In genomic region chr2:236309669-236310029, GRCh38 we compare ENCODE assay signal across 9 cellular contexts. TPM values are rescaled to one million over a fixed set of nuclear protein-coding genes. Genes with fewer than 3 reads are reported as not detected.
A peak's percentile ranks its signal among the peaks of the same experiment; 100 is the strongest.
DNase-seq lines count a peak whose midpoint lies in the region; ATAC-seq and TF ChIP-seq lines count a peak whose summit lies in the region.
"Had no signal": no experiment of that assay in that cellular context is flagged by ENCODE, and none has a peak within 500 bp of the region (broad histone marks: within the 10 kb centered on the region; RNA-seq: fewer than 3 reads in every experiment).

No MANE protein-coding gene starts in this region.

- H3K4me3 ChIP-seq in esophagus squamous epithelium: no peak overlapping the region
- H3K4me3 ChIP-seq in effector memory CD4-positive, alpha-beta T cell (ENCODE audit: insufficient read depth, low read depth, low read length, poor library complexity, severe bottlenecking): no peak overlapping the region

- no peaks in the 10 kb centered on the region for H3K4me1 Mint-ChIP-seq in activated naive CD4-positive, alpha-beta T cell treated with anti-CD3 and anti-CD28 coated beads for 36 hours (ENCODE audit: low read depth)

- DNase-seq in AG20443 (ENCODE audit: low spot score): peak; percentile 53
- peak; percentile 64 for DNase-seq in GM13977 (ENCODE audit: low spot score)
- peak; percentile 15 for DNase-seq in SHP77 treated with DMSO at 0.1 percent for 48 hours (lab: John Stamatoyannopoulos, UW)
- DNase-seq in islet precursor cell: peak; percentile 72
- no peak for DNase-seq in esophagus squamous epithelium (lab: John Stamatoyannopoulos, UW)
- no peak for DNase-seq in activated naive CD4-positive, alpha-beta T cell treated with anti-CD3 and anti-CD28 coated beads for 36 hours
- DNase-seq in effector memory CD4-positive, alpha-beta T cell: no peak
- DNase-seq: activated T-cell treated with anti-CD3 and anti-CD28 coated beads, Interleukin-2, amount 50 U/mL, for 1 hour had no signal

- peaks cover 0 to 4% (median 0%) of the 10 kb centered on the region in 4 donors for H3K27me3 ChIP-seq in esophagus squamous epithelium
- no peaks in the 10 kb centered on the region for H3K27me3 ChIP-seq in effector memory CD4-positive, alpha-beta T cell (replicated peaks; ENCODE audit: control insufficient read depth, insufficient read depth, low read length, poor library complexity, severe bottlenecking)

- no peak overlapping the region for H3K4me3 Mint-ChIP-seq in activated naive CD4-positive, alpha-beta T cell treated with anti-CD3 and anti-CD28 coated beads for 36 hours

- peaks cover 14% of the 10 kb centered on the region for H3K27me3 Mint-ChIP-seq in activated naive CD4-positive, alpha-beta T cell treated with anti-CD3 and anti-CD28 coated beads for 36 hours (ENCODE audit: low read depth)

- no peaks in the 10 kb centered on the region for H3K9me3 Mint-ChIP-seq in activated naive CD4-positive, alpha-beta T cell treated with anti-CD3 and anti-CD28 coated beads for 36 hours

- H3K27ac Mint-ChIP-seq in activated naive CD4-positive, alpha-beta T cell treated with anti-CD3 and anti-CD28 coated beads for 36 hours: no peak overlapping the region

- no peaks in the 10 kb centered on the region for H3K4me1 ChIP-seq in esophagus squamous epithelium
- no peaks in the 10 kb centered on the region for H3K4me1 ChIP-seq in effector memory CD4-positive, alpha-beta T cell (ENCODE audit: control insufficient read depth, insufficient read depth, low read length, poor library complexity, severe bottlenecking)

- no peak for TF ChIP-seq POLR2A in esophagus squamous epithelium (IDR thresholded peaks at IDR 0.05)

- TF ChIP-seq CTCF in GM13977 (IDR thresholded peaks at IDR 0.05; ENCODE audit: extremely low read depth, insufficient read depth, missing control alignments) (peak; percentile 54), esophagus squamous epithelium (IDR thresholded peaks at IDR 0.05) (peak in 3 of 6 experiments; percentile 15 to 46 (median 17))

- no peak for ATAC-seq in HG03159 (IDR thresholded peaks at IDR 0.05; ENCODE audit: unreplicated experiment)

- no peaks in the 10 kb centered on the region for H3K36me3 Mint-ChIP-seq in activated naive CD4-positive, alpha-beta T cell treated with anti-CD3 and anti-CD28 coated beads for 36 hours (ENCODE audit: low read depth)

- intact Hi-C loops in esophagus squamous epithelium (cut with DNase I): no loop called here
- intact Hi-C loops in activated naive CD4-positive, alpha-beta T cell treated with anti-CD3 and anti-CD28 coated beads for 36 hours (cut with micrococcal nuclease): no loop called here

- H3K9me3 ChIP-seq in esophagus squamous epithelium: peaks cover 0 to 8% (median 0%) of the 10 kb centered on the region in 3 donors
- peaks cover 5% of the 10 kb centered on the region for H3K9me3 ChIP-seq in effector memory CD4-positive, alpha-beta T cell (ENCODE audit: control insufficient read depth, low read length)

- no peaks in the 10 kb centered on the region for H3K36me3 ChIP-seq in esophagus squamous epithelium
- no peaks in the 10 kb centered on the region for H3K36me3 ChIP-seq in effector memory CD4-positive, alpha-beta T cell (ENCODE audit: control insufficient read depth, insufficient read depth, low read length)

- H3K27ac ChIP-seq in esophagus squamous epithelium: no peak overlapping the region
- H3K27ac ChIP-seq in effector memory CD4-positive, alpha-beta T cell (ENCODE audit: insufficient read depth, low read length, poor library complexity, severe bottlenecking): no peak overlapping the region

- in situ Hi-C loops in GM13977 (cut with MboI; ENCODE audit: low pct_unique_long_range_greater_than_20kb, low sequenced_read_pairs, unreplicated experiment): no loop called here

- 29 to 41% methylated on average over 5 to 6 of the region's 9 CpGs for WGBS in esophagus squamous epithelium, 2 donors

- CTCF ChIA-PET in activated naive CD4-positive, alpha-beta T cell treated with anti-CD3 and anti-CD28 coated beads for 36 hours (lab: Charles Lee): no interaction called here

RNA-seq across cellular contexts. Expression of gene ASB18, which starts 45.4 kb away (rescaled TPM):
- total RNA-seq in esophagus squamous epithelium: not detected
- not detected for total RNA-seq in activated naive CD4-positive, alpha-beta T cell treated with anti-CD3 and anti-CD28 coated beads for 36 hours

Comparison
In these comparisons a context has a peak if more than half of its experiments do, and no peak if none do; other contexts are left out.
1. DNase-seq: peak in AG20443 (single experiment), GM13977 (single experiment), SHP77 treated with DMSO at 0.1 percent for 48 hours (single experiment) and islet precursor cell (single experiment); none in esophagus squamous epithelium (single experiment), activated naive CD4-positive, alpha-beta T cell treated with anti-CD3 and anti-CD28 coated beads for 36 hours (single experiment) and effector memory CD4-positive, alpha-beta T cell (0 of 3).